ENCODE assay signal across 1 cellular context in genomic region chr2:102034683-102035606, GRCh38.
TF ChIP-seq lines count a peak whose summit lies in the region.

No MANE protein-coding gene starts in this region.

TF ChIP-seq in HepG2, 621 proteins besides CTCF, POLR2A, EP300 and RAD21 (continued from another document and continues in another):
- TF ChIP-seq ZNF280D (CRISPR knock-in tag; IDR thresholded peaks at IDR 0.05) (no peak), ZNF557 (CRISPR knock-in tag; IDR thresholded peaks at IDR 0.05) (peak; percentile 19; the same call in 1 of the 2 replicates), THAP9 (CRISPR knock-in tag; IDR thresholded peaks at IDR 0.05; ENCODE audit: borderline replicate concordance) (peak; percentile 78; the same call in 1 of the 2 replicates), NFE2 (CRISPR knock-in tag; IDR thresholded peaks at IDR 0.05) (no peak), ZBTB4 (CRISPR knock-in tag; IDR thresholded peaks at IDR 0.05; ENCODE audit: borderline replicate concordance) (peak; percentile 82; the same call in 1 of the 2 replicates), MED1 (CRISPR knock-in tag; IDR thresholded peaks at IDR 0.05) (peak; percentile 64), GABPA (IDR thresholded peaks at IDR 0.05; ENCODE audit: low read depth, low read length) (no peak), GABPA (CRISPR knock-in tag; IDR thresholded peaks at IDR 0.05; ENCODE audit: low read depth) (peak; percentile 27; the same call in 1 of the 2 replicates), ZNF276 (CRISPR knock-in tag; IDR thresholded peaks at IDR 0.05; ENCODE audit: low read depth) (0 out of 2 replicates have a peak, but pooled peaks have one; percentile 64), KLF11 (CRISPR knock-in tag; IDR thresholded peaks at IDR 0.05) (no peak), POLR2G (IDR thresholded peaks at IDR 0.05; ENCODE audit: low read depth, low read length) (0 out of 2 replicates have a peak, but pooled peaks have one; percentile 5), ZFX (CRISPR knock-in tag; IDR thresholded peaks at IDR 0.05; ENCODE audit: low read depth) (peak; percentile 26; the same call in 1 of the 2 replicates), ZNF367 (CRISPR knock-in tag; IDR thresholded peaks at IDR 0.05; ENCODE audit: borderline replicate concordance) (no peak), ZBTB38 (CRISPR knock-in tag; IDR thresholded peaks at IDR 0.05) (peak; percentile 74), NFE2L1 (CRISPR knock-in tag; IDR thresholded peaks at IDR 0.05; ENCODE audit: borderline replicate concordance) (no peak), RBFOX2 (IDR thresholded peaks at IDR 0.05; ENCODE audit: low read depth, low read length) (peak; percentile 58), PHF21A (CRISPR knock-in tag; IDR thresholded peaks at IDR 0.05) (peak; percentile 37; the same call in 1 of the 2 replicates), SRSF4 (IDR thresholded peaks at IDR 0.05; ENCODE audit: low read depth, low read length, poor library complexity, severe bottlenecking) (no peak), ZMAT5 (CRISPR knock-in tag; IDR thresholded peaks at IDR 0.05; ENCODE audit: borderline replicate concordance, low read depth) (no peak), KAT7 (CRISPR knock-in tag; IDR thresholded peaks at IDR 0.05; ENCODE audit: borderline replicate concordance) (peak; percentile 91; the same call in 1 of the 2 replicates), PBX2 (CRISPR knock-in tag; IDR thresholded peaks at IDR 0.05) (no peak), IRF1 (CRISPR knock-in tag; IDR thresholded peaks at IDR 0.05; ENCODE audit: low read depth) (no peak), ARNT2 (CRISPR knock-in tag; IDR thresholded peaks at IDR 0.05; ENCODE audit: low read depth) (peak; percentile 38; the same call in 1 of the 2 replicates), MAX (IDR thresholded peaks at IDR 0.05) (peak; percentile 84), KAT8 (CRISPR knock-in tag; IDR thresholded peaks at IDR 0.05) (no peak), POGK (CRISPR knock-in tag; conservative IDR thresholded peaks at IDR 0.05) (no peak), ZNF580 (CRISPR knock-in tag; IDR thresholded peaks at IDR 0.05; ENCODE audit: borderline replicate concordance, low read depth) (peak; percentile 48; the same call in 1 of the 2 replicates), CAMTA2 (CRISPR knock-in tag; IDR thresholded peaks at IDR 0.05; ENCODE audit: borderline replicate concordance) (no peak), ZNF441 (CRISPR knock-in tag; IDR thresholded peaks at IDR 0.05; ENCODE audit: borderline replicate concordance) (peak; percentile 50; the same call in 1 of the 2 replicates), ZMYM4 (CRISPR knock-in tag; IDR thresholded peaks at IDR 0.05) (0 out of 2 replicates have a peak, but pooled peaks have one; percentile 11), PLSCR1 (CRISPR knock-in tag; IDR thresholded peaks at IDR 0.05; ENCODE audit: borderline replicate concordance) (no peak), IKZF5 (CRISPR knock-in tag; IDR thresholded peaks at IDR 0.05) (no peak), ELF4 (CRISPR knock-in tag; IDR thresholded peaks at IDR 0.05; ENCODE audit: borderline replicate concordance) (0 out of 2 replicates have a peak, but pooled peaks have one; percentile 48), ERF (CRISPR knock-in tag; IDR thresholded peaks at IDR 0.05) (0 out of 2 replicates have a peak, but pooled peaks have one; percentile 34), RFX3 (CRISPR knock-in tag; IDR thresholded peaks at IDR 0.05) (no peak), FOXJ3 (CRISPR knock-in tag; IDR thresholded peaks at IDR 0.05; ENCODE audit: borderline replicate concordance) (peak; percentile 41; the same call in 1 of the 2 replicates), GFI1 (CRISPR knock-in tag; IDR thresholded peaks at IDR 0.05; ENCODE audit: borderline replicate concordance) (no peak), TFE3 (CRISPR knock-in tag; IDR thresholded peaks at IDR 0.05) (peak; percentile 33; the same call in 1 of the 2 replicates)
